Comparison of ENCODE assay signal across 23 cellular contexts in genomic region chr22:29606320-29606719, GRCh38. TPM values are rescaled to one million over a fixed set of nuclear protein-coding genes. Genes with fewer than 3 reads are reported as not detected.
DNase-seq lines count a peak whose midpoint lies in the region; ATAC-seq, FAIRE-seq and TF ChIP-seq lines count a peak whose summit lies in the region.
"Had no signal": no experiment of that assay in that cellular context is flagged by ENCODE, and none has a peak within 500 bp of the region (broad histone marks: within the 10 kb centered on the region; RNA-seq: fewer than 3 reads in every experiment).

No MANE protein-coding gene starts in this region.

- H3K36me3 Mint-ChIP-seq in activated CD4-positive, alpha-beta T cell treated with anti-CD3 and anti-CD28 coated beads, Interleukin-2, amount 10 ng/mL, durations not matched to agents 7 days and 5 days (ENCODE audit: low read depth), result peaks cover 29% of the 10 kb centered on the region
- peaks cover 5% of the 10 kb centered on the region for H3K36me3 Mint-ChIP-seq in astrocyte (ENCODE audit: low read depth, unreplicated experiment)
- peaks cover 0 to 5% (median 4%) of the 10 kb centered on the region in 3 donors for H3K36me3 Mint-ChIP-seq in naive thymus-derived CD8-positive, alpha-beta T cell
- H3K36me3 Mint-ChIP-seq in activated T-helper 17 cell treated with anti-CD3 and anti-CD28 coated beads, Interleukin-2, amount 50 U/mL, for 72 hours (ENCODE audit: low read depth), result no peaks in the 10 kb centered on the region
- H3K36me3 Mint-ChIP-seq: IgD-negative memory B cell had no signal

- no peaks in the 10 kb centered on the region for H3K9me3 ChIP-seq in HEK293 (ENCODE audit: control insufficient read depth, insufficient read depth, low read depth, low read length)
- no peaks in the 10 kb centered on the region for H3K9me3 ChIP-seq in astrocyte (ENCODE audit: insufficient read depth, low read depth, low read length)
- H3K9me3 ChIP-seq in HepG2 (ENCODE audit: low read length), result no peaks in the 10 kb centered on the region
- H3K9me3 ChIP-seq: right lobe of liver, testis had no signal

- H3K4me3 ChIP-seq in HEK293 (ENCODE audit: low read depth, low read length) (no peak overlapping the region), astrocyte (ENCODE audit: insufficient read depth, low read depth, low read length) (no peak overlapping the region), HepG2 (replicated peaks in 1 of 3; ENCODE audit: insufficient read depth in 1 of 3, low read depth in 2 of 3, low read length in 3 of 3) (no peak overlapping the region)
- H3K4me3 ChIP-seq: PC-9, right lobe of liver, testis had no signal

- no peak for TF ChIP-seq CTCF in HEK293 (tag by site-specific recombination; IDR thresholded peaks at IDR 0.05)
- TF ChIP-seq CTCF in astrocyte (IDR thresholded peaks at IDR 0.05; ENCODE audit: insufficient read depth, low read depth, low read length), result no peak
- no peak for TF ChIP-seq CTCF in HepG2 (CRISPR knock-in tag; IDR thresholded peaks at IDR 0.05)

- FAIRE-seq in astrocyte (lab: Jason Lieb, UNC), result no peak
- FAIRE-seq in HepG2 (lab: Jason Lieb, UNC), result no peak
- FAIRE-seq: A204.1 had no signal

- POLR2A ChIA-PET in activated CD4-positive, alpha-beta T cell treated with anti-CD3 and anti-CD28 coated beads, Interleukin-2, amount 10 ng/mL, durations not matched to agents 7 days and 5 days (lab: Charles Lee), result no interaction called here
- POLR2A ChIA-PET in HEK293 (lab: Yijun Ruan, JAX) (interaction anchor here (1.2 kb wide), 1 partner anchor 53 kb away, joined by 4 read pairs; the partner anchor contains the start of gene THOC5), HepG2 (lab: Yijun Ruan, JAX) (interaction anchor here (2.2 kb wide), 1 partner anchor 9 kb away, joined by 14 read pairs; no protein-coding TSS in a partner anchor)
- POLR2A ChIA-PET in naive thymus-derived CD8-positive, alpha-beta T cell (lab: Charles Lee), result no interaction called here

- CTCF ChIA-PET in activated CD4-positive, alpha-beta T cell treated with anti-CD3 and anti-CD28 coated beads, Interleukin-2, amount 10 ng/mL, durations not matched to agents 7 days and 5 days (lab: Charles Lee), result interaction anchor here (0.7 to 3.1 kb wide), 7 partner anchors 9 to 483 kb away, joined by 3 to 11 read pairs (median 4); no protein-coding TSS in a partner anchor
- CTCF ChIA-PET in HEK293 (lab: Yijun Ruan, JAX) (interaction anchor here (0.9 to 2.9 kb wide), 7 partner anchors 9 to 482 kb away, joined by 3 to 23 read pairs (median 4); no protein-coding TSS in a partner anchor), HepG2 (lab: Yijun Ruan, JAX; ENCODE audit: low intra/inter-chr PET ratio, low total read pairs) (no interaction called here)

- TF ChIP-seq EP300 in HepG2 (IDR thresholded peaks at IDR 0.05; ENCODE audit: low read depth in 2 of 2, low read length in 2 of 2) (no peak), HepG2 (CRISPR knock-in tag; IDR thresholded peaks at IDR 0.05; ENCODE audit: borderline replicate concordance) (no peak)

- no TSS peak for BruUV-seq in HepG2 (replicated peaks; lab: Mats Ljungman, UMichigan)

- H3K4me1 Mint-ChIP-seq in activated CD4-positive, alpha-beta T cell treated with anti-CD3 and anti-CD28 coated beads, Interleukin-2, amount 10 ng/mL, durations not matched to agents 7 days and 5 days, result peaks cover 34% of the 10 kb centered on the region
- H3K4me1 Mint-ChIP-seq in astrocyte (ENCODE audit: low read depth, unreplicated experiment), result peaks cover 4% of the 10 kb centered on the region
- peaks cover 17 to 45% (median 32%) of the 10 kb centered on the region in 4 donors for H3K4me1 Mint-ChIP-seq in naive thymus-derived CD8-positive, alpha-beta T cell
- no peaks in the 10 kb centered on the region for H3K4me1 Mint-ChIP-seq in activated T-helper 17 cell treated with anti-CD3 and anti-CD28 coated beads, Interleukin-2, amount 50 U/mL, for 72 hours

- no peak for TF ChIP-seq RAD21 in HepG2 (CRISPR knock-in tag; IDR thresholded peaks at IDR 0.05)

- no peak for DNase-seq in activated CD4-positive, alpha-beta T cell treated with anti-CD3 and anti-CD28 coated beads, Interleukin-2, amount 10 ng/mL, durations not matched to agents 7 days and 5 days
- no peak for DNase-seq in activated CD4-positive, alpha-beta T cell treated with anti-CD3 and anti-CD28 coated beads, Interleukin-2, amount 50 U/mL, for 4 hours
- DNase-seq in astrocyte (ENCODE audit: low read depth) (no peak), HepG2 (ENCODE audit: low spot score) (no peak), NCI-H2171 (lab: John Stamatoyannopoulos, UW) (no peak)
- no peak for DNase-seq in naive thymus-derived CD8-positive, alpha-beta T cell
- DNase-seq: activated CD4-positive, alpha-beta T cell treated with anti-CD3 and anti-CD28 coated beads for 1 hour; activated naive CD4-positive, alpha-beta T cell; amygdala; Caco-2; foreskin melanocyte; kidney glomerular epithelial cell; NCI-H1694; NCI-H2227 treated with DMSO at 0.1 percent for 48 hours; NCI-H774; PC-9; right lobe of liver; testis had no signal

- peak overlapping the region; percentile 95 for H3K4me3 Mint-ChIP-seq in activated CD4-positive, alpha-beta T cell treated with anti-CD3 and anti-CD28 coated beads, Interleukin-2, amount 10 ng/mL, durations not matched to agents 7 days and 5 days
- H3K4me3 Mint-ChIP-seq in astrocyte (ENCODE audit: unreplicated experiment), result no peak overlapping the region
- peak overlapping the region in 6 of 10 donors; percentile 4 to 95 (median 56) for H3K4me3 Mint-ChIP-seq in naive thymus-derived CD8-positive, alpha-beta T cell
- H3K4me3 Mint-ChIP-seq in activated T-helper 17 cell treated with anti-CD3 and anti-CD28 coated beads, Interleukin-2, amount 50 U/mL, for 72 hours, result no peak overlapping the region
- H3K4me3 Mint-ChIP-seq: B cell had no signal

- in situ Hi-C loops in HepG2 (cut with HindIII; ENCODE audit: extremely low pct_ligation_motif_present, low pct_unique_long_range_greater_than_20kb), result no loop called here

- no peak for TF ChIP-seq POLR2A in HepG2 (IDR thresholded peaks at IDR 0.05; ENCODE audit: insufficient read depth in 1 of 2, low read depth in 2 of 2, low read length in 2 of 2)

- H3K79me2 ChIP-seq in astrocyte (ENCODE audit: insufficient read depth, low read length), result peaks cover 79% of the 10 kb centered on the region
- H3K79me2 ChIP-seq in HepG2 (ENCODE audit: insufficient read depth, low read length), result peaks cover 50% of the 10 kb centered on the region

- intact Hi-C loops in HepG2 (cut with micrococcal nuclease; ENCODE audit: unreplicated experiment), result no loop called here

- no peaks in the 10 kb centered on the region for H3K27me3 ChIP-seq in astrocyte (ENCODE audit: insufficient read depth, low read length)
- H3K27me3 ChIP-seq in HepG2 (ENCODE audit: control insufficient read depth in 1 of 2, insufficient read depth in 2 of 2, low read length in 2 of 2), result no peaks in the 10 kb centered on the region; a peak in 1 of 5 replicates
- H3K27me3 ChIP-seq: right lobe of liver, testis had no signal

- H4K20me1 ChIP-seq in astrocyte (ENCODE audit: insufficient read depth, low read length) (peaks cover 34% of the 10 kb centered on the region), HepG2 (ENCODE audit: insufficient read depth, low read length) (no peaks in the 10 kb centered on the region)

- H3K4me2 ChIP-seq in astrocyte (ENCODE audit: low read length) (peak overlapping the region; percentile 92), HepG2 (ENCODE audit: low read depth, low read length) (no peak overlapping the region)

- H3K27ac ChIP-seq in HEK293 (ENCODE audit: extremely low read depth, low read depth, low read length), result no peak overlapping the region
- H3K27ac ChIP-seq in astrocyte (ENCODE audit: low read depth, low read length), result no peak overlapping the region
- no peak overlapping the region for H3K27ac ChIP-seq in HepG2 (ENCODE audit: extremely low read length, insufficient read depth, low read length)
- H3K27ac ChIP-seq: PC-9, right lobe of liver, testis had no signal

- no peaks in the 10 kb centered on the region for H3K27me3 Mint-ChIP-seq in activated CD4-positive, alpha-beta T cell treated with anti-CD3 and anti-CD28 coated beads, Interleukin-2, amount 10 ng/mL, durations not matched to agents 7 days and 5 days
- H3K27me3 Mint-ChIP-seq in astrocyte (ENCODE audit: low read depth, unreplicated experiment), result no peaks in the 10 kb centered on the region
- no peaks in the 10 kb centered on the region for H3K27me3 Mint-ChIP-seq in naive thymus-derived CD8-positive, alpha-beta T cell
- H3K27me3 Mint-ChIP-seq in activated T-helper 17 cell treated with anti-CD3 and anti-CD28 coated beads, Interleukin-2, amount 50 U/mL, for 72 hours, result no peaks in the 10 kb centered on the region
- H3K27me3 Mint-ChIP-seq: B cell, IgD-negative memory B cell had no signal

- no peak overlapping the region for H2AFZ ChIP-seq in astrocyte (ENCODE audit: low read depth, low read length)
- no peak overlapping the region for H2AFZ ChIP-seq in HepG2 (ENCODE audit: low read length)
- H2AFZ ChIP-seq: PC-9 had no signal

- H3K36me3 ChIP-seq in HEK293 (ENCODE audit: control insufficient read depth in 2 of 2, insufficient read depth in 1 of 2, low read length in 2 of 2), result peaks cover 7 to 23% of the 10 kb centered on the region in 2 experiments; a peak in 2 of 3 replicates
- H3K36me3 ChIP-seq in astrocyte (ENCODE audit: insufficient read depth, low read length), result no peaks in the 10 kb centered on the region
- no peaks in the 10 kb centered on the region for H3K36me3 ChIP-seq in HepG2 (replicated peaks in 1 of 2; ENCODE audit: control insufficient read depth in 1 of 2, insufficient read depth in 2 of 2, low read length in 2 of 2)
- H3K36me3 ChIP-seq: right lobe of liver had no signal

- peaks cover 2% of the 10 kb centered on the region for H3K9me3 Mint-ChIP-seq in activated CD4-positive, alpha-beta T cell treated with anti-CD3 and anti-CD28 coated beads, Interleukin-2, amount 10 ng/mL, durations not matched to agents 7 days and 5 days
- peaks cover 4% of the 10 kb centered on the region for H3K9me3 Mint-ChIP-seq in astrocyte (ENCODE audit: unreplicated experiment)
- peaks cover 0 to 4% (median 0%) of the 10 kb centered on the region in 9 donors for H3K9me3 Mint-ChIP-seq in naive thymus-derived CD8-positive, alpha-beta T cell
- H3K9me3 Mint-ChIP-seq in activated T-helper 17 cell treated with anti-CD3 and anti-CD28 coated beads, Interleukin-2, amount 50 U/mL, for 72 hours, result no peaks in the 10 kb centered on the region
- H3K9me3 Mint-ChIP-seq: IgD-negative memory B cell had no signal

- H3K27ac Mint-ChIP-seq in activated CD4-positive, alpha-beta T cell treated with anti-CD3 and anti-CD28 coated beads, Interleukin-2, amount 10 ng/mL, durations not matched to agents 7 days and 5 days, result no peak overlapping the region
- no peak overlapping the region for H3K27ac Mint-ChIP-seq in astrocyte (ENCODE audit: unreplicated experiment)
- peak overlapping the region in 1 of 10 donors; percentile 69 for H3K27ac Mint-ChIP-seq in naive thymus-derived CD8-positive, alpha-beta T cell
- H3K27ac Mint-ChIP-seq in activated T-helper 17 cell treated with anti-CD3 and anti-CD28 coated beads, Interleukin-2, amount 50 U/mL, for 72 hours, result no peak overlapping the region
- H3K27ac Mint-ChIP-seq: B cell had no signal

- no peak for ATAC-seq in naive thymus-derived CD8-positive, alpha-beta T cell
- no peak for ATAC-seq in HepG2
- ATAC-seq in activated T-helper 17 cell treated with anti-CD3 and anti-CD28 coated beads, Interleukin-2, amount 50 U/mL, for 72 hours (replicated peaks), result no peak
- ATAC-seq: right lobe of liver had no signal

- WGBS in HepG2 (ENCODE audit: low lambda C conversion rate), result 100% methylated on average over 3 of the region's 3 CpGs

- no peaks in the 10 kb centered on the region for H3K4me1 ChIP-seq in HEK293 (ENCODE audit: control insufficient read depth, insufficient read depth, low read length)
- H3K4me1 ChIP-seq in astrocyte (ENCODE audit: insufficient read depth, low read length), result peaks cover 16% of the 10 kb centered on the region
- peaks cover 24% of the 10 kb centered on the region for H3K4me1 ChIP-seq in HepG2 (ENCODE audit: insufficient read depth, low read length)
- H3K4me1 ChIP-seq: Caco-2, testis had no signal

- H3K9ac ChIP-seq in astrocyte (ENCODE audit: low read length) (no peak overlapping the region), HepG2 (ENCODE audit: insufficient read depth, low read depth, low read length) (no peak overlapping the region)

RNA-seq across cellular contexts. Expression of gene NF2, which starts 2.9 kb away (rescaled TPM):
- 10 to 100 TPM; 56.7 to 57.2 TPM for total RNA-seq in activated CD4-positive, alpha-beta T cell treated with anti-CD3 and anti-CD28 coated beads, Interleukin-2, amount 10 ng/mL, durations not matched to agents 7 days and 5 days
- total RNA-seq in astrocyte, result 84.8 and 93.4 TPM in 2 replicates
- 10 to 100 TPM; 23.6 to 25.4 TPM for total RNA-seq in naive thymus-derived CD8-positive, alpha-beta T cell
- polyA plus RNA-seq in naive thymus-derived CD8-positive, alpha-beta T cell, result 10 to 100 TPM; 15.3 to 16.8 (median 15.5) TPM
- total RNA-seq in HepG2 (2016; rRNA removed; fragmentation: Illumina TruSeq; extraction: Trizol), result 33.3 and 45.3 TPM in 2 replicates
- 6.6 and 7.4 TPM in 2 replicates for total RNA-seq in HepG2 (2016; cell fraction: cytosol; rRNA removed; fragmentation: Illumina TruSeq; extraction: Trizol; ENCODE audit: low read depth)
- total RNA-seq in HepG2 (2016; cell fraction: insoluble cytoplasmic fraction; rRNA removed; fragmentation: Illumina TruSeq; extraction: Trizol), result 33.3 and 42.0 TPM in 2 replicates
- 21.0 and 24.2 TPM in 2 replicates for total RNA-seq in HepG2 (2016; cell fraction: membrane; rRNA removed; fragmentation: Illumina TruSeq; extraction: Trizol)
- total RNA-seq in HepG2 (2016; cell fraction: nucleus; rRNA removed; fragmentation: Illumina TruSeq; extraction: Trizol), result 25.6 and 28.1 TPM in 2 replicates
- 8.8 and 9.3 TPM in 2 replicates for polyA plus RNA-seq in HepG2 (2011; rRNA removed)
- 6.9 and 7.3 TPM in 2 replicates for polyA plus RNA-seq in HepG2 (2011; cell fraction: cytosol; rRNA removed)
- 8.1 and 8.6 TPM in 2 replicates for polyA plus RNA-seq in HepG2 (2011; cell fraction: nucleus; rRNA removed)
- 6.4 TPM in 2 replicates for polyA plus RNA-seq in HepG2 (2012)
- 3.3 and 5.4 TPM in 2 replicates for polyA plus RNA-seq in HepG2 (2016; cell fraction: cytosol; fragmentation: Illumina TruSeq; extraction: Trizol; ENCODE audit: low read depth)
- polyA plus RNA-seq in HepG2 (2016; cell fraction: insoluble cytoplasmic fraction; fragmentation: Illumina TruSeq; extraction: Trizol; ENCODE audit: low read depth), result 21.1 and 24.6 TPM in 2 replicates
- 9.8 and 11.9 TPM in 2 replicates for polyA plus RNA-seq in HepG2 (2016; cell fraction: membrane; fragmentation: Illumina TruSeq; extraction: Trizol; ENCODE audit: low read depth)
- 23.3 and 24.8 TPM in 2 replicates for polyA plus RNA-seq in HepG2 (2016; cell fraction: nucleus; fragmentation: Illumina TruSeq; extraction: Trizol; ENCODE audit: insufficient read depth, low read depth)
- polyA minus RNA-seq in HepG2 (2011; rRNA and poly(A)+ RNA removed; ENCODE audit: low replicate concordance), result 25.7 and 39.3 TPM in 2 replicates
- 12.4 and 13.6 TPM in 2 replicates for polyA minus RNA-seq in HepG2 (2011; cell fraction: cytosol; rRNA and poly(A)+ RNA removed)
- polyA minus RNA-seq in HepG2 (2011; cell fraction: nucleus; rRNA and poly(A)+ RNA removed), result 11.5 and 15.2 TPM in 2 replicates
- total RNA-seq in activated T-helper 17 cell treated with anti-CD3 and anti-CD28 coated beads, Interleukin-2, amount 50 U/mL, for 72 hours, result 10 to 100 TPM; 28.5 to 59.9 TPM

RNA-seq across cellular contexts. Expression of gene NIPSNAP1, which starts 25.4 kb away (rescaled TPM):
- total RNA-seq in activated CD4-positive, alpha-beta T cell treated with anti-CD3 and anti-CD28 coated beads, Interleukin-2, amount 10 ng/mL, durations not matched to agents 7 days and 5 days, result 10 to 100 TPM; 38.7 to 38.9 TPM
- total RNA-seq in astrocyte (84.7 and 85.4 TPM in 2 replicates), HepG2 (2016; rRNA removed; fragmentation: Illumina TruSeq; extraction: Trizol) (159 and 167 TPM in 2 replicates)
- total RNA-seq in naive thymus-derived CD8-positive, alpha-beta T cell, result 10 to 100 TPM; 43.4 to 46.1 TPM
- polyA plus RNA-seq in naive thymus-derived CD8-positive, alpha-beta T cell, result 10 to 100 TPM; 58.9 to 62.8 (median 59.6) TPM
- total RNA-seq in HepG2 (2016; cell fraction: cytosol; rRNA removed; fragmentation: Illumina TruSeq; extraction: Trizol; ENCODE audit: low read depth), result 36.4 and 36.6 TPM in 2 replicates
- 162 and 163 TPM in 2 replicates for total RNA-seq in HepG2 (2016; cell fraction: insoluble cytoplasmic fraction; rRNA removed; fragmentation: Illumina TruSeq; extraction: Trizol)
- 98.2 and 102 TPM in 2 replicates for total RNA-seq in HepG2 (2016; cell fraction: membrane; rRNA removed; fragmentation: Illumina TruSeq; extraction: Trizol)
- total RNA-seq in HepG2 (2016; cell fraction: nucleus; rRNA removed; fragmentation: Illumina TruSeq; extraction: Trizol), result 68.4 and 75.1 TPM in 2 replicates
- polyA plus RNA-seq in HepG2 (2011; rRNA removed), result 203 and 212 TPM in 2 replicates
- polyA plus RNA-seq in HepG2 (2011; cell fraction: cytosol; rRNA removed), result 167 and 170 TPM in 2 replicates
- polyA plus RNA-seq in HepG2 (2011; cell fraction: nucleus; rRNA removed), result 133 and 152 TPM in 2 replicates
- polyA plus RNA-seq in HepG2 (2012), result 126 and 158 TPM in 2 replicates
- polyA plus RNA-seq in HepG2 (2016; cell fraction: cytosol; fragmentation: Illumina TruSeq; extraction: Trizol; ENCODE audit: low read depth), result 33.2 and 39.7 TPM in 2 replicates
- polyA plus RNA-seq in HepG2 (2016; cell fraction: insoluble cytoplasmic fraction; fragmentation: Illumina TruSeq; extraction: Trizol; ENCODE audit: low read depth), result 169 and 174 TPM in 2 replicates
- 73.5 and 79.3 TPM in 2 replicates for polyA plus RNA-seq in HepG2 (2016; cell fraction: membrane; fragmentation: Illumina TruSeq; extraction: Trizol; ENCODE audit: low read depth)
- 104 and 117 TPM in 2 replicates for polyA plus RNA-seq in HepG2 (2016; cell fraction: nucleus; fragmentation: Illumina TruSeq; extraction: Trizol; ENCODE audit: insufficient read depth, low read depth)
- 19.6 and 162 TPM in 2 replicates for polyA minus RNA-seq in HepG2 (2011; rRNA and poly(A)+ RNA removed; ENCODE audit: low replicate concordance)
- 70.8 and 86.6 TPM in 2 replicates for polyA minus RNA-seq in HepG2 (2011; cell fraction: cytosol; rRNA and poly(A)+ RNA removed)
- polyA minus RNA-seq in HepG2 (2011; cell fraction: nucleus; rRNA and poly(A)+ RNA removed), result 55.0 and 66.1 TPM in 2 replicates
- total RNA-seq in activated T-helper 17 cell treated with anti-CD3 and anti-CD28 coated beads, Interleukin-2, amount 50 U/mL, for 72 hours, result 10 to 100 TPM; 33.0 to 44.1 TPM

RNA-seq across cellular contexts. Expression of gene THOC5, which starts 52.8 kb away (rescaled TPM):
- total RNA-seq in activated CD4-positive, alpha-beta T cell treated with anti-CD3 and anti-CD28 coated beads, Interleukin-2, amount 10 ng/mL, durations not matched to agents 7 days and 5 days, result 10 to 100 TPM; 48.6 to 61.5 TPM
- total RNA-seq in astrocyte (85.0 and 92.5 TPM in 2 replicates), HepG2 (2016; rRNA removed; fragmentation: Illumina TruSeq; extraction: Trizol) (46.7 and 53.5 TPM in 2 replicates)
- 10 to 100 TPM; 47.2 to 48.0 TPM for total RNA-seq in naive thymus-derived CD8-positive, alpha-beta T cell
- polyA plus RNA-seq in naive thymus-derived CD8-positive, alpha-beta T cell, result 10 to 100 TPM; 20.1 to 25.7 (median 20.8) TPM
- 20.7 and 27.6 TPM in 2 replicates for total RNA-seq in HepG2 (2016; cell fraction: cytosol; rRNA removed; fragmentation: Illumina TruSeq; extraction: Trizol; ENCODE audit: low read depth)
- total RNA-seq in HepG2 (2016; cell fraction: insoluble cytoplasmic fraction; rRNA removed; fragmentation: Illumina TruSeq; extraction: Trizol), result 47.6 and 56.5 TPM in 2 replicates
- total RNA-seq in HepG2 (2016; cell fraction: membrane; rRNA removed; fragmentation: Illumina TruSeq; extraction: Trizol), result 39.5 and 44.9 TPM in 2 replicates
- total RNA-seq in HepG2 (2016; cell fraction: nucleus; rRNA removed; fragmentation: Illumina TruSeq; extraction: Trizol), result 32.6 and 43.7 TPM in 2 replicates
- 45.8 and 65.2 TPM in 2 replicates for polyA plus RNA-seq in HepG2 (2011; rRNA removed)
- 27.9 and 31.5 TPM in 2 replicates for polyA plus RNA-seq in HepG2 (2011; cell fraction: cytosol; rRNA removed)
- 145 and 182 TPM in 2 replicates for polyA plus RNA-seq in HepG2 (2011; cell fraction: nucleus; rRNA removed)
- 37.0 and 37.3 TPM in 2 replicates for polyA plus RNA-seq in HepG2 (2012)
- polyA plus RNA-seq in HepG2 (2016; cell fraction: cytosol; fragmentation: Illumina TruSeq; extraction: Trizol; ENCODE audit: low read depth), result 25.9 and 30.6 TPM in 2 replicates
- polyA plus RNA-seq in HepG2 (2016; cell fraction: insoluble cytoplasmic fraction; fragmentation: Illumina TruSeq; extraction: Trizol; ENCODE audit: low read depth), result 44.1 and 46.1 TPM in 2 replicates
- 35.3 and 37.4 TPM in 2 replicates for polyA plus RNA-seq in HepG2 (2016; cell fraction: membrane; fragmentation: Illumina TruSeq; extraction: Trizol; ENCODE audit: low read depth)
- polyA plus RNA-seq in HepG2 (2016; cell fraction: nucleus; fragmentation: Illumina TruSeq; extraction: Trizol; ENCODE audit: insufficient read depth, low read depth), result 54.0 and 55.1 TPM in 2 replicates
- 57.0 and 70.3 TPM in 2 replicates for polyA minus RNA-seq in HepG2 (2011; rRNA and poly(A)+ RNA removed; ENCODE audit: low replicate concordance)
- 25.5 and 29.4 TPM in 2 replicates for polyA minus RNA-seq in HepG2 (2011; cell fraction: cytosol; rRNA and poly(A)+ RNA removed)
- 38.9 and 51.6 TPM in 2 replicates for polyA minus RNA-seq in HepG2 (2011; cell fraction: nucleus; rRNA and poly(A)+ RNA removed)
- total RNA-seq in activated T-helper 17 cell treated with anti-CD3 and anti-CD28 coated beads, Interleukin-2, amount 50 U/mL, for 72 hours, result 10 to 100 TPM; 51.4 to 65.9 TPM

Comparison
In these comparisons a context has a peak if more than half of its experiments do, and no peak if none do; other contexts are left out.
1. H3K4me3 Mint-ChIP-seq: peak in activated CD4-positive, alpha-beta T cell treated with anti-CD3 and anti-CD28 coated beads, Interleukin-2, amount 10 ng/mL, durations not matched to agents 7 days and 5 days (single experiment) and naive thymus-derived CD8-positive, alpha-beta T cell (6 of 10); none in astrocyte (single experiment) and activated T-helper 17 cell treated with anti-CD3 and anti-CD28 coated beads, Interleukin-2, amount 50 U/mL, for 72 hours (single experiment).
2. POLR2A ChIA-PET loops: an anchor here in HEK293 (1.2 kb wide) and HepG2 (2.2 kb wide); none called in activated CD4-positive, alpha-beta T cell treated with anti-CD3 and anti-CD28 coated beads, Interleukin-2, amount 10 ng/mL, durations not matched to agents 7 days and 5 days and naive thymus-derived CD8-positive, alpha-beta T cell.